In the genomic region with DNA sequence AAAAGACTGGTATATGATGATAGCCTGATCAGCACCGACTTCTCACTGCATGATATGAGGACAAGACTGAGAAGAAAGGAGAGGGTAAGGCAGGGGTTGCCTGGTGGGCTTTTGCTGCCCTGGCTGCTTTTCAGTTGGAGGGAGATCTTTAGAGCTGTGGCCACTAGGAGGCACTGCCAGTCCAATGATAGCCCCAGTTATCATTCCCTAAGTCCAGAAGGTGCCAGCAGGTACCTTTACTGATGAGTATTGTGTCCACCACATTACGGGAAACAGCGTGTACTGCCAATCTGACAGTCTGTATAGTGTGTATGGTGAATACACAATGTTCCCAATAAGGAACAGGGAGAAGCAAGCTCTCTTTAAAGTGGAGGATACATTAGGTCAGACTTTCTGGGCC, we compare ENCODE assay signal across 1 cellular context.
TF ChIP-seq lines count a peak whose summit lies in the region.

No MANE protein-coding gene starts in this region.

TF ChIP-seq in HepG2, 621 proteins besides CTCF, POLR2A, EP300 and RAD21 (continued from another document):
- TF ChIP-seq, protein P1, sequence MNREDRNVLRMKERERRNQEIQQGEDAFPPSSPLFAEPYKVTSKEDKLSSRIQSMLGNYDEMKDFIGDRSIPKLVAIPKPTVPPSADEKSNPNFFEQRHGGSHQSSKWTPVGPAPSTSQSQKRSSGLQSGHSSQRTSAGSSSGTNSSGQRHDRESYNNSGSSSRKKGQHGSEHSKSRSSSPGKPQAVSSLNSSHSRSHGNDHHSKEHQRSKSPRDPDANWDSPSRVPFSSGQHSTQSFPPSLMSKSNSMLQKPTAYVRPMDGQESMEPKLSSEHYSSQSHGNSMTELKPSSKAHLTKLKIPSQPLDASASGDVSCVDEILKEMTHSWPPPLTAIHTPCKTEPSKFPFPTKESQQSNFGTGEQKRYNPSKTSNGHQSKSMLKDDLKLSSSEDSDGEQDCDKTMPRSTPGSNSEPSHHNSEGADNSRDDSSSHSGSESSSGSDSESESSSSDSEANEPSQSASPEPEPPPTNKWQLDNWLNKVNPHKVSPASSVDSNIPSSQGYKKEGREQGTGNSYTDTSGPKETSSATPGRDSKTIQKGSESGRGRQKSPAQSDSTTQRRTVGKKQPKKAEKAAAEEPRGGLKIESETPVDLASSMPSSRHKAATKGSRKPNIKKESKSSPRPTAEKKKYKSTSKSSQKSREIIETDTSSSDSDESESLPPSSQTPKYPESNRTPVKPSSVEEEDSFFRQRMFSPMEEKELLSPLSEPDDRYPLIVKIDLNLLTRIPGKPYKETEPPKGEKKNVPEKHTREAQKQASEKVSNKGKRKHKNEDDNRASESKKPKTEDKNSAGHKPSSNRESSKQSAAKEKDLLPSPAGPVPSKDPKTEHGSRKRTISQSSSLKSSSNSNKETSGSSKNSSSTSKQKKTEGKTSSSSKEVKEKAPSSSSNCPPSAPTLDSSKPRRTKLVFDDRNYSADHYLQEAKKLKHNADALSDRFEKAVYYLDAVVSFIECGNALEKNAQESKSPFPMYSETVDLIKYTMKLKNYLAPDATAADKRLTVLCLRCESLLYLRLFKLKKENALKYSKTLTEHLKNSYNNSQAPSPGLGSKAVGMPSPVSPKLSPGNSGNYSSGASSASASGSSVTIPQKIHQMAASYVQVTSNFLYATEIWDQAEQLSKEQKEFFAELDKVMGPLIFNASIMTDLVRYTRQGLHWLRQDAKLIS (CRISPR knock-in tag; IDR thresholded peaks at IDR 0.05): no peak
- TF ChIP-seq, protein P2, sequence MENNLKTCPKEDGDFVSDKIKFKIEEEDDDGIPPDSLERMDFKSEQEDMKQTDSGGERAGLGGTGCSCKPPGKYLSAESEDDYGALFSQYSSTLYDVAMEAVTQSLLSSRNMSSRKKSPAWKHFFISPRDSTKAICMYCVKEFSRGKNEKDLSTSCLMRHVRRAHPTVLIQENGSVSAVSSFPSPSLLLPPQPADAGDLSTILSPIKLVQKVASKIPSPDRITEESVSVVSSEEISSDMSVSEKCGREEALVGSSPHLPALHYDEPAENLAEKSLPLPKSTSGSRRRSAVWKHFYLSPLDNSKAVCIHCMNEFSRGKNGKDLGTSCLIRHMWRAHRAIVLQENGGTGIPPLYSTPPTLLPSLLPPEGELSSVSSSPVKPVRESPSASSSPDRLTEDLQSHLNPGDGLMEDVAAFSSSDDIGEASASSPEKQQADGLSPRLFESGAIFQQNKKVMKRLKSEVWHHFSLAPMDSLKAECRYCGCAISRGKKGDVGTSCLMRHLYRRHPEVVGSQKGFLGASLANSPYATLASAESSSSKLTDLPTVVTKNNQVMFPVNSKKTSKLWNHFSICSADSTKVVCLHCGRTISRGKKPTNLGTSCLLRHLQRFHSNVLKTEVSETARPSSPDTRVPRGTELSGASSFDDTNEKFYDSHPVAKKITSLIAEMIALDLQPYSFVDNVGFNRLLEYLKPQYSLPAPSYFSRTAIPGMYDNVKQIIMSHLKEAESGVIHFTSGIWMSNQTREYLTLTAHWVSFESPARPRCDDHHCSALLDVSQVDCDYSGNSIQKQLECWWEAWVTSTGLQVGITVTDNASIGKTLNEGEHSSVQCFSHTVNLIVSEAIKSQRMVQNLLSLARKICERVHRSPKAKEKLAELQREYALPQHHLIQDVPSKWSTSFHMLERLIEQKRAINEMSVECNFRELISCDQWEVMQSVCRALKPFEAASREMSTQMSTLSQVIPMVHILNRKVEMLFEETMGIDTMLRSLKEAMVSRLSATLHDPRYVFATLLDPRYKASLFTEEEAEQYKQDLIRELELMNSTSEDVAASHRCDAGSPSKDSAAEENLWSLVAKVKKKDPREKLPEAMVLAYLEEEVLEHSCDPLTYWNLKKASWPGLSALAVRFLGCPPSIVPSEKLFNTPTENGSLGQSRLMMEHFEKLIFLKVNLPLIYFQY (CRISPR knock-in tag; IDR thresholded peaks at IDR 0.05; ENCODE audit: borderline replicate concordance): no peak
- TF ChIP-seq NRL (CRISPR knock-in tag; IDR thresholded peaks at IDR 0.05; ENCODE audit: borderline replicate concordance) (no peak), SMC3 (IDR thresholded peaks at IDR 0.05; ENCODE audit: low read length) (peak; percentile 64), ZNF891 (CRISPR knock-in tag; IDR thresholded peaks at IDR 0.05) (no peak), KLF12 (CRISPR knock-in tag; IDR thresholded peaks at IDR 0.05; ENCODE audit: borderline replicate concordance) (no peak), ZNF75D (CRISPR knock-in tag; IDR thresholded peaks at IDR 0.05; ENCODE audit: borderline replicate concordance) (no peak)
